10 cellular contexts compared by ENCODE assay signal in genomic region chr13:41427700-41428099, GRCh38. TPM values are rescaled to one million over a fixed set of nuclear protein-coding genes. Genes with fewer than 3 reads are reported as not detected.
DNase-seq lines count a peak whose midpoint lies in the region; ATAC-seq and TF ChIP-seq lines count a peak whose summit lies in the region.
"Had no signal": no experiment of that assay in that cellular context is flagged by ENCODE, and none has a peak within 500 bp of the region (broad histone marks: within the 10 kb centered on the region; RNA-seq: fewer than 3 reads in every experiment).

No MANE protein-coding gene starts in this region.

- H3K4me1 ChIP-seq in left ventricle myocardium inferior: peaks cover 11% of the 10 kb centered on the region
- no peaks in the 10 kb centered on the region for H3K4me1 ChIP-seq in iPS-18a (ENCODE audit: control insufficient read depth, low read depth, low read length)
- H3K4me1 ChIP-seq in upper lobe of right lung: no peaks in the 10 kb centered on the region
- H3K4me1 ChIP-seq in Karpas-422 (ENCODE audit: low read length): no peaks in the 10 kb centered on the region
- H3K4me1 ChIP-seq: parathyroid adenoma had no signal

- H3K36me3 ChIP-seq in left ventricle myocardium inferior: no peaks in the 10 kb centered on the region
- H3K36me3 ChIP-seq in iPS-18a (ENCODE audit: control insufficient read depth, low read depth, low read length): no peaks in the 10 kb centered on the region
- H3K36me3 ChIP-seq in upper lobe of right lung: no peaks in the 10 kb centered on the region
- H3K36me3 ChIP-seq in Karpas-422 (ENCODE audit: insufficient read depth, low read length): no peaks in the 10 kb centered on the region

- intact Hi-C loops in left ventricle myocardium inferior (cut with micrococcal nuclease) (no loop called here), Right ventricle myocardium inferior (cut with DNase I) (no loop called here), upper lobe of right lung (cut with DNase I) (no loop called here)

- H3K27ac Mint-ChIP-seq in activated T-helper 17 cell treated with anti-CD3 and anti-CD28 coated beads, Interleukin-2, amount 50 U/mL, for 72 hours: no peak overlapping the region

- no peak for DNase-seq in left ventricle myocardium inferior
- DNase-seq in Right ventricle myocardium inferior (ENCODE audit: missing footprints): no peak
- no peak for DNase-seq in upper lobe of right lung
- no peak for DNase-seq in Karpas-422
- no peak for DNase-seq in NCI-H1436 treated with DMSO at 0.1 percent for 48 hours (lab: John Stamatoyannopoulos, UW)

- peaks cover 4% of the 10 kb centered on the region for H3K27me3 Mint-ChIP-seq in activated T-helper 17 cell treated with anti-CD3 and anti-CD28 coated beads, Interleukin-2, amount 50 U/mL, for 72 hours

- no peaks in the 10 kb centered on the region for H4K20me1 ChIP-seq in Karpas-422 (ENCODE audit: insufficient read depth, low read depth, low read length)

- H3K79me2 ChIP-seq in Karpas-422 (ENCODE audit: low read length): no peaks in the 10 kb centered on the region
- H3K79me2 ChIP-seq: parathyroid adenoma had no signal

- H3K4me1 Mint-ChIP-seq in activated T-helper 17 cell treated with anti-CD3 and anti-CD28 coated beads, Interleukin-2, amount 50 U/mL, for 72 hours: no peaks in the 10 kb centered on the region

- no peak overlapping the region for H2AFZ ChIP-seq in Karpas-422 (ENCODE audit: low read length)
- H2AFZ ChIP-seq: parathyroid adenoma had no signal

- H3K9me2 ChIP-seq in Karpas-422 (replicated peaks; ENCODE audit: insufficient read depth, low read length): no peaks in the 10 kb centered on the region

- H3K4me3 ChIP-seq in left ventricle myocardium inferior: peak overlapping the region; percentile 56
- peak overlapping the region; percentile 51 for H3K4me3 ChIP-seq in iPS-18a (ENCODE audit: low read length)
- peak overlapping the region; percentile 35 for H3K4me3 ChIP-seq in upper lobe of right lung
- no peak overlapping the region for H3K4me3 ChIP-seq in Karpas-422 (ENCODE audit: low read length)

- no peaks in the 10 kb centered on the region for H3K9me3 Mint-ChIP-seq in activated T-helper 17 cell treated with anti-CD3 and anti-CD28 coated beads, Interleukin-2, amount 50 U/mL, for 72 hours
- H3K9me3 Mint-ChIP-seq: CD4-positive, CD25-positive, alpha-beta regulatory T cell had no signal

- peak overlapping the region; percentile 60 for H3K4me3 Mint-ChIP-seq in activated T-helper 17 cell treated with anti-CD3 and anti-CD28 coated beads, Interleukin-2, amount 50 U/mL, for 72 hours

- no peaks in the 10 kb centered on the region for H3K36me3 Mint-ChIP-seq in activated T-helper 17 cell treated with anti-CD3 and anti-CD28 coated beads, Interleukin-2, amount 50 U/mL, for 72 hours (ENCODE audit: low read depth)
- H3K36me3 Mint-ChIP-seq: CD4-positive, CD25-positive, alpha-beta regulatory T cell had no signal

- ATAC-seq in Right ventricle myocardium inferior (no peak), upper lobe of right lung (no peak), HG03565 (IDR thresholded peaks at IDR 0.05; ENCODE audit: unreplicated experiment) (no peak)
- ATAC-seq in activated T-helper 17 cell treated with anti-CD3 and anti-CD28 coated beads, Interleukin-2, amount 50 U/mL, for 72 hours (replicated peaks): peak; percentile 46

- H3K27me3 ChIP-seq in left ventricle myocardium inferior (ENCODE audit: low read depth): peaks cover 17% of the 10 kb centered on the region
- H3K27me3 ChIP-seq in iPS-18a (ENCODE audit: control insufficient read depth, insufficient read depth, low read length): peaks cover 10% of the 10 kb centered on the region
- peaks cover 4% of the 10 kb centered on the region for H3K27me3 ChIP-seq in upper lobe of right lung
- no peaks in the 10 kb centered on the region for H3K27me3 ChIP-seq in Karpas-422 (ENCODE audit: low read length)

- H3K4me2 ChIP-seq in Karpas-422 (ENCODE audit: low read depth, low read length, poor library complexity, severe bottlenecking): no peak overlapping the region

- TF ChIP-seq CTCF in left ventricle myocardium inferior (IDR thresholded peaks at IDR 0.05; ENCODE audit: borderline replicate concordance): no peak
- no peak for TF ChIP-seq CTCF in upper lobe of right lung (IDR thresholded peaks at IDR 0.05)

- no peak overlapping the region for H3K9ac ChIP-seq in iPS-18a (ENCODE audit: low read length)
- no peak overlapping the region for H3K9ac ChIP-seq in Karpas-422 (ENCODE audit: low read length)
- H3K9ac ChIP-seq: parathyroid adenoma had no signal

- H3K27ac ChIP-seq in left ventricle myocardium inferior (replicated peaks): no peak overlapping the region
- no peak overlapping the region for H3K27ac ChIP-seq in iPS-18a (ENCODE audit: low read length)
- no peak overlapping the region for H3K27ac ChIP-seq in upper lobe of right lung
- no peak overlapping the region for H3K27ac ChIP-seq in Karpas-422 (ENCODE audit: low read length)
- H3K27ac ChIP-seq: parathyroid adenoma had no signal

- no peaks in the 10 kb centered on the region for H3K9me3 ChIP-seq in left ventricle myocardium inferior (replicated peaks)
- H3K9me3 ChIP-seq in iPS-18a (ENCODE audit: control insufficient read depth, low read depth, low read length): no peaks in the 10 kb centered on the region
- no peaks in the 10 kb centered on the region for H3K9me3 ChIP-seq in upper lobe of right lung
- no peaks in the 10 kb centered on the region for H3K9me3 ChIP-seq in Karpas-422 (ENCODE audit: low read length)

RNA-seq across cellular contexts. Expression of gene RGCC, which starts 29.6 kb away (rescaled TPM):
- total RNA-seq in left ventricle myocardium inferior (45.8 TPM), Right ventricle myocardium inferior (41.4 TPM), upper lobe of right lung (752 TPM)
- 100 to 1,000 TPM in 1 of 2 donors, 10 to 100 TPM in 1; 57.0 to 163 TPM for total RNA-seq in activated T-helper 17 cell treated with anti-CD3 and anti-CD28 coated beads, Interleukin-2, amount 50 U/mL, for 72 hours
- total RNA-seq in Karpas-422 (2014; rRNA removed; shearing (Covaris generic); ENCODE audit: low replicate concordance): 69.3 and 109 TPM in 2 replicates
